In genomic region chr17:48552453-48553189, GRCh38 we compare ENCODE assay signal across 17 cellular contexts. TPM values are rescaled to one million over a fixed set of nuclear protein-coding genes. Genes with fewer than 3 reads are reported as not detected.
DNase-seq lines count a peak whose midpoint lies in the region; ATAC-seq, FAIRE-seq and TF ChIP-seq lines count a peak whose summit lies in the region.
"Had no signal": no experiment of that assay in that cellular context is flagged by ENCODE, and none has a peak within 500 bp of the region (broad histone marks: within the 10 kb centered on the region; RNA-seq: fewer than 3 reads in every experiment).

No MANE protein-coding gene starts in this region.

- peaks cover 40% of the 10 kb centered on the region for H3K36me3 Mint-ChIP-seq in nephron (ENCODE audit: low read depth)
- peaks cover 7% of the 10 kb centered on the region for H3K36me3 Mint-ChIP-seq in activated CD8-positive, alpha-beta T cell treated with anti-CD3 and anti-CD28 coated beads, Interleukin-2, amount 10 ng/mL, durations not matched to agents 7 days and 5 days (ENCODE audit: low read depth)

- POLR2A ChIA-PET in A549 (lab: Yijun Ruan, JAX) (no interaction called here), H1 (lab: Charles Lee; ENCODE audit: partially characterized antibody) (no interaction called here)
- POLR2A ChIA-PET in activated CD8-positive, alpha-beta T cell treated with anti-CD3 and anti-CD28 coated beads, Interleukin-2, amount 10 ng/mL, durations not matched to agents 7 days and 5 days (lab: Charles Lee), result no interaction called here

- H3K27ac ChIP-seq in A549 (peak overlapping the region; percentile 1 to 34; a peak in 3 of 6 replicates), H1 (ENCODE audit: low read depth, low read length) (no peak overlapping the region)

- intact Hi-C loops in mucosa of descending colon (cut with DNase I, micrococcal nuclease), result no loop called here

- H2BK120ac ChIP-seq in H1 (replicated peaks; ENCODE audit: low read depth, low read length), result no peak overlapping the region

- H3K27me3 Mint-ChIP-seq in nephron (ENCODE audit: low read depth), result peaks cover 3% of the 10 kb centered on the region
- H3K27me3 Mint-ChIP-seq in activated CD8-positive, alpha-beta T cell treated with anti-CD3 and anti-CD28 coated beads, Interleukin-2, amount 10 ng/mL, durations not matched to agents 7 days and 5 days (ENCODE audit: low read depth), result peaks cover 9% of the 10 kb centered on the region

- DNase-seq in A549 (ENCODE audit: low read depth in 1 of 2, low spot score in 1 of 2) (no peak), NCI-H345 (lab: John Stamatoyannopoulos, UW) (peak; percentile 73), H1 (ENCODE audit: low read depth in 1 of 2, low spot score in 2 of 2) (no peak), mucosa of descending colon (no peak), retina (no peak)
- DNase-seq in stimulated activated CD4-positive, alpha-beta T cell treated with anti-CD3 and anti-CD28 coated beads, Interleukin-2, amount 100 ng/mL, for 48 hours, result no peak
- no peak for DNase-seq in activated CD8-positive, alpha-beta T cell treated with anti-CD3 and anti-CD28 coated beads, Interleukin-2, amount 10 ng/mL, durations not matched to agents 7 days and 5 days
- DNase-seq: DMS53; immature natural killer cell; KG1; NCI-H2171 treated with DMSO at 0.1 percent for 48 hours; stimulated activated CD4-positive, alpha-beta T cell treated with anti-CD3 and anti-CD28 coated beads, Interleukin-2, amount 100 ng/mL, for 24 hours had no signal

- TF ChIP-seq EP300 in A549 (IDR thresholded peaks at IDR 0.05) (no peak), H1 (IDR thresholded peaks at IDR 0.05; ENCODE audit: borderline replicate concordance in 1 of 2, low read depth in 2 of 2, low read length in 2 of 2) (no peak)

- H3K4me1 Mint-ChIP-seq in nephron, result peaks cover 73% of the 10 kb centered on the region
- H3K4me1 Mint-ChIP-seq in activated CD8-positive, alpha-beta T cell treated with anti-CD3 and anti-CD28 coated beads, Interleukin-2, amount 10 ng/mL, durations not matched to agents 7 days and 5 days (ENCODE audit: low read depth), result peaks cover 23% of the 10 kb centered on the region

- H3K36me3 ChIP-seq in H1 (ENCODE audit: control insufficient read depth in 2 of 4, insufficient read depth in 4 of 4, low read length in 3 of 4), result peaks cover 0 to 3% (median 0%) of the 10 kb centered on the region in 4 experiments; a peak in 1 of 8 replicates
- H3K36me3 ChIP-seq in mucosa of descending colon (ENCODE audit: low read depth), result no peaks in the 10 kb centered on the region

- no peak overlapping the region for H3K9ac ChIP-seq in H1 (replicated peaks in 1 of 4; ENCODE audit: extremely low read depth in 1 of 4, low read depth in 3 of 4, low read length in 3 of 4)

- H3K56ac ChIP-seq in H1 (replicated peaks; ENCODE audit: insufficient read length, low read depth, low read length), result no peak overlapping the region

- CTCF ChIA-PET in A549 (lab: Yijun Ruan, JAX), result no interaction called here
- CTCF ChIA-PET in H1 (lab: Charles Lee; ENCODE audit: partially characterized antibody), result interaction anchor here (0.7 to 6.6 kb wide), 12 partner anchors 9 to 79 kb away, joined by 3 to 53 read pairs (median 4); partner anchors contain the start of genes HOXB3 and HOXB5
- CTCF ChIA-PET in activated CD8-positive, alpha-beta T cell treated with anti-CD3 and anti-CD28 coated beads, Interleukin-2, amount 10 ng/mL, durations not matched to agents 7 days and 5 days (lab: Charles Lee), result no interaction called here

- no peak overlapping the region for H3K4ac ChIP-seq in H1 (replicated peaks; ENCODE audit: insufficient read length, low read depth, low read length)

- H3K27ac Mint-ChIP-seq in nephron, result peak overlapping the region; percentile 97 to 100 (median 99)
- H3K27ac Mint-ChIP-seq in activated CD8-positive, alpha-beta T cell treated with anti-CD3 and anti-CD28 coated beads, Interleukin-2, amount 10 ng/mL, durations not matched to agents 7 days and 5 days, result no peak overlapping the region
- H3K27ac Mint-ChIP-seq: immature natural killer cell; stimulated activated naive CD8-positive, alpha-beta T cell treated with anti-CD3 and anti-CD28 coated beads, Interleukin-15, Interleukin-2, amounts not matched to agents 100 ng/mL and 50 ng/mL, for 24 hours had no signal

- peaks cover 26 to 27% of the 10 kb centered on the region in 2 experiments for H4K20me1 ChIP-seq in H1 (replicated peaks in 1 of 2; ENCODE audit: control insufficient read depth in 1 of 2, insufficient read depth in 2 of 2, low read length in 2 of 2)

- H3K4me3 ChIP-seq in A549, result no peak overlapping the region
- H3K4me3 ChIP-seq in H1 (ENCODE audit: extremely low read depth in 1 of 4, insufficient read depth in 2 of 4, low read depth in 3 of 4, low read length in 4 of 4), result no peak overlapping the region
- no peak overlapping the region for H3K4me3 ChIP-seq in mucosa of descending colon

- H3K79me2 ChIP-seq in H1 (ENCODE audit: control insufficient read depth in 1 of 2, insufficient read depth in 2 of 2, low read length in 2 of 2), result no peaks in the 10 kb centered on the region

- H4K91ac ChIP-seq in H1 (replicated peaks; ENCODE audit: insufficient read length, low read length), result no peak overlapping the region

- peaks cover 94 to 100% (median 98%) of the 10 kb centered on the region in 4 experiments for H3K27me3 ChIP-seq in H1 (replicated peaks in 1 of 4; ENCODE audit: control insufficient read depth in 3 of 4, extremely low read depth in 1 of 4, insufficient read depth in 3 of 4, low read length in 3 of 4)

- H3K9me3 ChIP-seq in A549, result no peaks in the 10 kb centered on the region
- no peaks in the 10 kb centered on the region for H3K9me3 ChIP-seq in H1 (ENCODE audit: insufficient read depth in 2 of 2, low read depth in 1 of 2, low read length in 1 of 2)
- H3K9me3 ChIP-seq in mucosa of descending colon, result no peaks in the 10 kb centered on the region

- H3K4me2 ChIP-seq in A549, result peak overlapping the region; percentile 89; the same call in 2 of the 3 replicates
- H3K4me2 ChIP-seq in H1 (ENCODE audit: insufficient read depth in 1 of 2, low read depth in 2 of 2, low read length in 2 of 2), result peak overlapping the region in 1 of 2 experiments; percentile 38; a peak in 2 of 4 replicates

- H2BK12ac ChIP-seq in H1 (ENCODE audit: low read depth, low read length), result peak overlapping the region; percentile 94; the same call in 1 of the 2 replicates

- H4K5ac ChIP-seq in H1 (ENCODE audit: insufficient read length, low read depth, low read length), result no peak overlapping the region

- ATAC-seq in A549, result peak in 1 of 2 experiments; percentile 2; a peak in 1 of 6 replicates
- ATAC-seq in mucosa of descending colon, result no peak
- no peak for ATAC-seq in activated CD8-positive, alpha-beta T cell treated with anti-CD3 and anti-CD28 coated beads, Interleukin-2, amount 10 ng/mL, durations not matched to agents 7 days and 5 days
- ATAC-seq: esophagus mucosa had no signal

- 0 out of 2 replicates have a peak overlapping the region, but pooled peaks have one; percentile 61 for H2AK5ac ChIP-seq in H1 (ENCODE audit: low read depth, low read length)

- no peak for TF ChIP-seq POLR2A in A549 (IDR thresholded peaks at IDR 0.05; ENCODE audit: low read length)
- TF ChIP-seq POLR2A in H1 (IDR thresholded peaks at IDR 0.05; ENCODE audit: control extremely low read depth in 1 of 2, low read depth in 2 of 2, low read length in 2 of 2), result no peak

- peak overlapping the region; percentile 76 to 88 (median 83) for H3K4me3 Mint-ChIP-seq in nephron
- H3K4me3 Mint-ChIP-seq in activated CD8-positive, alpha-beta T cell treated with anti-CD3 and anti-CD28 coated beads, Interleukin-2, amount 10 ng/mL, durations not matched to agents 7 days and 5 days, result no peak overlapping the region
- H3K4me3 Mint-ChIP-seq: immature natural killer cell; stimulated activated naive CD8-positive, alpha-beta T cell treated with anti-CD3 and anti-CD28 coated beads, Interleukin-15, Interleukin-2, amounts not matched to agents 100 ng/mL and 50 ng/mL, for 24 hours had no signal

- no peak overlapping the region for H2AFZ ChIP-seq in H1 (ENCODE audit: low read length)

- H3K18ac ChIP-seq in H1 (ENCODE audit: extremely low read depth, low read length), result no peak overlapping the region

- H4K8ac ChIP-seq in H1 (ENCODE audit: extremely low read depth, insufficient read depth, low read length), result no peak overlapping the region

- no peak overlapping the region for H3K23ac ChIP-seq in H1 (ENCODE audit: insufficient read length)

- H3K23me2 ChIP-seq in H1 (ENCODE audit: low read depth, low read length), result no peaks in the 10 kb centered on the region; the same call in 1 of the 2 replicates

- no peaks in the 10 kb centered on the region for H3K9me3 Mint-ChIP-seq in nephron
- H3K9me3 Mint-ChIP-seq in activated CD8-positive, alpha-beta T cell treated with anti-CD3 and anti-CD28 coated beads, Interleukin-2, amount 10 ng/mL, durations not matched to agents 7 days and 5 days (ENCODE audit: insufficient read depth), result no peaks in the 10 kb centered on the region
- H3K9me3 Mint-ChIP-seq: immature natural killer cell; stimulated activated naive CD8-positive, alpha-beta T cell treated with anti-CD3 and anti-CD28 coated beads, Interleukin-15, Interleukin-2, amounts not matched to agents 100 ng/mL and 50 ng/mL, for 24 hours had no signal

- no peak overlapping the region for H2BK15ac ChIP-seq in H1 (ENCODE audit: low read length)

- WGBS in A549 (ENCODE audit: missing lambda C conversion rate), result 85% methylated on average over 12 of the region's 12 CpGs
- 0% methylated on average over 4 of the region's 12 CpGs; no CpG with 5 or more reads in 1 of the 2 experiments for WGBS in H1 (ENCODE audit: extremely low coverage in 1 of 2, insufficient coverage in 1 of 2, insufficient read length in 1 of 2, insufficient replicate concordance in 2 of 2, low coverage in 1 of 2, low lambda C conversion rate in 2 of 2, missing lambda C conversion rate in 1 of 2), 2 experiments

- FAIRE-seq in A549 (lab: Jason Lieb, UNC) (peak; percentile 68), H1 (lab: Jason Lieb, UNC) (no peak)
- FAIRE-seq: TTC549 had no signal

- H2BK5ac ChIP-seq in H1 (ENCODE audit: low read depth, low read length), result peak overlapping the region; percentile 35; the same call in 1 of the 2 replicates

- TF ChIP-seq CTCF in A549 (IDR thresholded peaks at IDR 0.05) (no peak), H1 (IDR thresholded peaks at IDR 0.05; ENCODE audit: control extremely low read depth in 1 of 3, insufficient read depth in 1 of 3, low read depth in 1 of 3, low read length in 3 of 3) (no peak), nephron (IDR thresholded peaks at IDR 0.05; ENCODE audit: unreplicated experiment in 3 of 3) (no peak), mucosa of descending colon (IDR thresholded peaks at IDR 0.05) (no peak)

- TF ChIP-seq RAD21 in A549 (conservative IDR thresholded peaks at IDR 0.05 in 1 of 2, IDR thresholded peaks at IDR 0.05 in 1 of 2), result no peak
- TF ChIP-seq RAD21 in H1 (IDR thresholded peaks at IDR 0.05 in 1 of 2, conservative IDR thresholded peaks at IDR 0.05 in 1 of 2; ENCODE audit: low read depth in 2 of 2, low read length in 2 of 2), result no peak

- H3K79me1 ChIP-seq in H1 (ENCODE audit: low read depth, low read length), result no peaks in the 10 kb centered on the region

- no peak overlapping the region for H3K14ac ChIP-seq in H1 (ENCODE audit: insufficient read length)

- H3K4me1 ChIP-seq in A549 (peaks cover 31% of the 10 kb centered on the region), H1 (replicated peaks in 1 of 4; ENCODE audit: control insufficient read depth in 3 of 4, insufficient read depth in 4 of 4, low read length in 3 of 4) (peaks cover 6 to 22% (median 8%) of the 10 kb centered on the region in 4 experiments), mucosa of descending colon (ENCODE audit: low read depth) (peaks cover 21% of the 10 kb centered on the region)

- no peak overlapping the region for H2BK20ac ChIP-seq in H1 (ENCODE audit: low read length)

RNA-seq across cellular contexts. Expression of gene HOXB2, which starts 7.7 kb away (rescaled TPM):
- polyA plus RNA-seq in A549 (2011; rRNA removed) (2.6 and 2.7 TPM in 2 replicates), A549 (2017; fragmentation: RNase III; extraction: RNeasy Plus Mini Kit Qiagen cat#74134 plus additional on column Dnase treatment) (0.58 to 0.65 TPM (median 0.60 TPM) in 3 replicates), H1 (2011; rRNA removed) (not detected in 2 replicates)
- 1.8 and 2.7 TPM in 2 replicates for polyA plus RNA-seq in A549 (2012; cell fraction: cytosol; rRNA removed)
- 3.6 and 3.7 TPM in 2 replicates for polyA plus RNA-seq in A549 (2012; cell fraction: nucleus; rRNA removed)
- polyA minus RNA-seq in A549 (2011; rRNA and poly(A)+ RNA removed), result 0.79 and 0.92 TPM in 2 replicates
- total RNA-seq in H1 (2021; fragmentation: NEBNext Ultra II Directional; extraction: Animal tissue kit (Norgen Biotek cat#: 25700)), result not detected in 2 replicates
- not detected for polyA plus RNA-seq in H1 (2011; cell fraction: cytosol; rRNA removed)
- not detected for polyA plus RNA-seq in H1 (2011; cell fraction: nucleus; rRNA removed)
- polyA plus RNA-seq in H1 (2012, experiment 1 of 2), result not detected in 4 replicates
- not detected for polyA plus RNA-seq in H1 (2012, experiment 2 of 2)
- not detected for polyA plus RNA-seq in H1 (2013, experiment 1 of 2)
- not detected for polyA plus RNA-seq in H1 (2013, experiment 2 of 2)
- polyA minus RNA-seq in H1 (2011; rRNA and poly(A)+ RNA removed), result not detected in 2 replicates
- polyA minus RNA-seq in H1 (2011; cell fraction: cytosol; rRNA and poly(A)+ RNA removed), result not detected
- 0.90 TPM for polyA minus RNA-seq in H1 (2011; cell fraction: nucleus; rRNA and poly(A)+ RNA removed)
- total RNA-seq in mucosa of descending colon, result 10 to 100 TPM in 1 of 3 donors, 1 to 10 TPM in 1, under 1 TPM in 1; 0.93 to 32.4 (median 3.3) TPM
- 10 to 100 TPM; 15.7 to 17.7 TPM for total RNA-seq in activated CD8-positive, alpha-beta T cell treated with anti-CD3 and anti-CD28 coated beads, Interleukin-2, amount 10 ng/mL, durations not matched to agents 7 days and 5 days

RNA-seq across cellular contexts. Expression of gene HOXB1, which starts 21.8 kb away (rescaled TPM):
- polyA plus RNA-seq in A549 (2011; rRNA removed), result not detected in 2 replicates
- not detected in 2 replicates for polyA plus RNA-seq in A549 (2012; cell fraction: cytosol; rRNA removed)
- polyA plus RNA-seq in A549 (2012; cell fraction: nucleus; rRNA removed), result 0.06 TPM in 1 of 2 replicates, not detected in the other
- not detected in 3 replicates for polyA plus RNA-seq in A549 (2017; fragmentation: RNase III; extraction: RNeasy Plus Mini Kit Qiagen cat#74134 plus additional on column Dnase treatment)
- polyA minus RNA-seq in A549 (2011; rRNA and poly(A)+ RNA removed), result not detected in 2 replicates
- not detected in 2 replicates for total RNA-seq in H1 (2021; fragmentation: NEBNext Ultra II Directional; extraction: Animal tissue kit (Norgen Biotek cat#: 25700))
- not detected in 2 replicates for polyA plus RNA-seq in H1 (2011; rRNA removed)
- not detected for polyA plus RNA-seq in H1 (2011; cell fraction: cytosol; rRNA removed)
- polyA plus RNA-seq in H1 (2011; cell fraction: nucleus; rRNA removed), result not detected
- polyA plus RNA-seq in H1 (2012, experiment 1 of 2), result 0.10 TPM in 1 of 4 replicates, not detected in the others
- 0.08 TPM for polyA plus RNA-seq in H1 (2012, experiment 2 of 2)
- 0.06 TPM for polyA plus RNA-seq in H1 (2013, experiment 1 of 2)
- polyA plus RNA-seq in H1 (2013, experiment 2 of 2), result 0.09 TPM
- not detected in 2 replicates for polyA minus RNA-seq in H1 (2011; rRNA and poly(A)+ RNA removed)
- not detected for polyA minus RNA-seq in H1 (2011; cell fraction: cytosol; rRNA and poly(A)+ RNA removed)
- polyA minus RNA-seq in H1 (2011; cell fraction: nucleus; rRNA and poly(A)+ RNA removed), result not detected
- total RNA-seq in mucosa of descending colon, result not detected
- not detected for total RNA-seq in activated CD8-positive, alpha-beta T cell treated with anti-CD3 and anti-CD28 coated beads, Interleukin-2, amount 10 ng/mL, durations not matched to agents 7 days and 5 days
- total RNA-seq: omental fat pad had no signal
- polyA plus RNA-seq: immature natural killer cell had no signal

RNA-seq across cellular contexts. Expression of gene HOXB4, which starts 25.5 kb away (rescaled TPM):
- polyA plus RNA-seq in A549 (2011; rRNA removed) (0.74 and 0.75 TPM in 2 replicates), A549 (2017; fragmentation: RNase III; extraction: RNeasy Plus Mini Kit Qiagen cat#74134 plus additional on column Dnase treatment) (0.24 to 0.37 TPM (median 0.30 TPM) in 3 replicates), H1 (2011; rRNA removed) (not detected in 2 replicates)
- 0.25 and 0.29 TPM in 2 replicates for polyA plus RNA-seq in A549 (2012; cell fraction: cytosol; rRNA removed)
- polyA plus RNA-seq in A549 (2012; cell fraction: nucleus; rRNA removed), result 1.6 TPM in 2 replicates
- polyA minus RNA-seq in A549 (2011; rRNA and poly(A)+ RNA removed), result 0.44 and 0.99 TPM in 2 replicates
- total RNA-seq in H1 (2021; fragmentation: NEBNext Ultra II Directional; extraction: Animal tissue kit (Norgen Biotek cat#: 25700)), result not detected in 2 replicates
- not detected for polyA plus RNA-seq in H1 (2011; cell fraction: cytosol; rRNA removed)
- not detected for polyA plus RNA-seq in H1 (2011; cell fraction: nucleus; rRNA removed)
- polyA plus RNA-seq in H1 (2012, experiment 1 of 2), result not detected in 4 replicates
- polyA plus RNA-seq in H1 (2012, experiment 2 of 2), result not detected
- not detected for polyA plus RNA-seq in H1 (2013, experiment 1 of 2)
- polyA plus RNA-seq in H1 (2013, experiment 2 of 2), result not detected
- not detected in 2 replicates for polyA minus RNA-seq in H1 (2011; rRNA and poly(A)+ RNA removed)
- not detected for polyA minus RNA-seq in H1 (2011; cell fraction: cytosol; rRNA and poly(A)+ RNA removed)
- polyA minus RNA-seq in H1 (2011; cell fraction: nucleus; rRNA and poly(A)+ RNA removed), result not detected
- total RNA-seq in mucosa of descending colon, result 10 to 100 TPM in 1 of 3 donors, 1 to 10 TPM in 2; 4.5 to 14.6 (median 5.3) TPM
- total RNA-seq in activated CD8-positive, alpha-beta T cell treated with anti-CD3 and anti-CD28 coated beads, Interleukin-2, amount 10 ng/mL, durations not matched to agents 7 days and 5 days, result 1 to 10 TPM; 5.7 to 6.1 TPM

RNA-seq across cellular contexts. Expression of gene HOXB3, which starts 37.4 kb away (rescaled TPM):
- 11.6 and 17.0 TPM in 2 replicates for polyA plus RNA-seq in A549 (2011; rRNA removed)
- 9.3 and 12.8 TPM in 2 replicates for polyA plus RNA-seq in A549 (2012; cell fraction: cytosol; rRNA removed)
- 38.5 and 48.1 TPM in 2 replicates for polyA plus RNA-seq in A549 (2012; cell fraction: nucleus; rRNA removed)
- polyA plus RNA-seq in A549 (2017; fragmentation: RNase III; extraction: RNeasy Plus Mini Kit Qiagen cat#74134 plus additional on column Dnase treatment), result 7.0 to 10.2 TPM (median 8.6 TPM) in 3 replicates
- 4.0 and 5.5 TPM in 2 replicates for polyA minus RNA-seq in A549 (2011; rRNA and poly(A)+ RNA removed)
- total RNA-seq in H1 (2021; fragmentation: NEBNext Ultra II Directional; extraction: Animal tissue kit (Norgen Biotek cat#: 25700)), result not detected in 2 replicates
- not detected in 2 replicates for polyA plus RNA-seq in H1 (2011; rRNA removed)
- polyA plus RNA-seq in H1 (2011; cell fraction: cytosol; rRNA removed), result not detected
- polyA plus RNA-seq in H1 (2011; cell fraction: nucleus; rRNA removed), result not detected
- 0.28 TPM in 1 of 4 replicates, not detected in the others for polyA plus RNA-seq in H1 (2012, experiment 1 of 2)
- not detected for polyA plus RNA-seq in H1 (2012, experiment 2 of 2)
- polyA plus RNA-seq in H1 (2013, experiment 1 of 2), result not detected
- polyA plus RNA-seq in H1 (2013, experiment 2 of 2), result not detected
- 0.19 TPM in 1 of 2 replicates, not detected in the other for polyA minus RNA-seq in H1 (2011; rRNA and poly(A)+ RNA removed)
- not detected for polyA minus RNA-seq in H1 (2011; cell fraction: cytosol; rRNA and poly(A)+ RNA removed)
- polyA minus RNA-seq in H1 (2011; cell fraction: nucleus; rRNA and poly(A)+ RNA removed), result 1.00 TPM
- 10 to 100 TPM; 42.4 to 64.8 (median 43.4) TPM for total RNA-seq in mucosa of descending colon
- 10 to 100 TPM in 1 of 2 experiments, 1 to 10 TPM in 1; 8.2 to 10.3 TPM for total RNA-seq in activated CD8-positive, alpha-beta T cell treated with anti-CD3 and anti-CD28 coated beads, Interleukin-2, amount 10 ng/mL, durations not matched to agents 7 days and 5 days

RNA-seq across cellular contexts. Expression of gene HOXB5, which starts 41.0 kb away (rescaled TPM):
- polyA plus RNA-seq in A549 (2011; rRNA removed), result 2.5 and 2.7 TPM in 2 replicates
- 1.9 and 2.5 TPM in 2 replicates for polyA plus RNA-seq in A549 (2012; cell fraction: cytosol; rRNA removed)
- 21.9 and 24.5 TPM in 2 replicates for polyA plus RNA-seq in A549 (2012; cell fraction: nucleus; rRNA removed)
- polyA plus RNA-seq in A549 (2017; fragmentation: RNase III; extraction: RNeasy Plus Mini Kit Qiagen cat#74134 plus additional on column Dnase treatment), result 2.1 to 3.0 TPM (median 2.4 TPM) in 3 replicates
- 0.39 and 0.74 TPM in 2 replicates for polyA minus RNA-seq in A549 (2011; rRNA and poly(A)+ RNA removed)
- total RNA-seq in H1 (2021; fragmentation: NEBNext Ultra II Directional; extraction: Animal tissue kit (Norgen Biotek cat#: 25700)), result not detected in 2 replicates
- polyA plus RNA-seq in H1 (2011; rRNA removed), result not detected in 2 replicates
- polyA plus RNA-seq in H1 (2011; cell fraction: cytosol; rRNA removed), result not detected
- not detected for polyA plus RNA-seq in H1 (2011; cell fraction: nucleus; rRNA removed)
- not detected in 4 replicates for polyA plus RNA-seq in H1 (2012, experiment 1 of 2)
- polyA plus RNA-seq in H1 (2012, experiment 2 of 2), result not detected
- polyA plus RNA-seq in H1 (2013, experiment 1 of 2), result not detected
- not detected for polyA plus RNA-seq in H1 (2013, experiment 2 of 2)
- 0.07 TPM in 1 of 2 replicates, not detected in the other for polyA minus RNA-seq in H1 (2011; rRNA and poly(A)+ RNA removed)
- not detected for polyA minus RNA-seq in H1 (2011; cell fraction: cytosol; rRNA and poly(A)+ RNA removed)
- not detected for polyA minus RNA-seq in H1 (2011; cell fraction: nucleus; rRNA and poly(A)+ RNA removed)
- total RNA-seq in mucosa of descending colon, result 10 to 100 TPM; 16.2 to 29.3 (median 19.9) TPM
- not detected for total RNA-seq in activated CD8-positive, alpha-beta T cell treated with anti-CD3 and anti-CD28 coated beads, Interleukin-2, amount 10 ng/mL, durations not matched to agents 7 days and 5 days
- polyA plus RNA-seq: immature natural killer cell had no signal

Comparison
In these comparisons a context has a peak if more than half of its experiments do, and no peak if none do; other contexts are left out.
1. Of the 18 proteins assayed by ChIP-seq in both H1 and A549: peak only in H1: CBX8 and USF2; only in A549: none; in both: none; in neither: 16.